8 cellular contexts compared by ENCODE assay signal in the genomic region with DNA sequence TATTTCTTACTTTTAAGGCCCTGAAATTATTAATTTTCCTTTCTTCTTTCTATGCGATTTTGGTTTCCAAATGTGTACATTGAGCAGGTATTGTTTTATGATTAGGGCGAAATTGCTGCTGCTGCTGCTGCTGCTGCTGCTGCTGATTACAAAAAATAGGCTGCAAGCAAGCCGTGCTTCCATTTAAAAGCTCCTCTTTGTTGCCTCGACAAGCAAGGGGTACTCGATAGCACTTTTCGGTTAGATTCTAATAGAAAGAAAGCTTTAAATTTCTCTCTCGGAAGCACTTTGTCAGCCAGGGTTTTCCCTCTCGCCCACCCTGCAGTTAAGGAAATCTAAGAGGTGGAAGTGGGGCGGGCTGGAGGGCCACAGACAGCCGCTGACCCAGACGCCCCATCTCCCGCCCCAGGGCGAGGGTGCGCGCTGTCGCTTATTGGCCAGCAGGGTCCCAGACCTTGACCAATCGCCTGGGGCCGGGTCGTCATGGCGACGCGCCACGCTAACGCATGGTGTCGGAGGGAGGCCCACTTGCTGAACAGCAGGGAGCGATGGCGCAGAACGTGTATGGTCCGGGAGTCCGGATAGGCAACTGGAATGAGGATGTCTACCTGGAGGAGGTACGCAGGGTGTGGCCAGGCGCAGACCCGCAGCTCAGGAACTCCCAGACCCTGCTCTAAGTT. TPM values are rescaled to one million over a fixed set of nuclear protein-coding genes. Genes with fewer than 3 reads are reported as not detected.
DNase-seq lines count a peak whose midpoint lies in the region; ATAC-seq, FAIRE-seq and TF ChIP-seq lines count a peak whose summit lies in the region.

TSS of gene CFAP161 (plus strand) at position 489 of the 680 bp plus-strand sequence. CDS start at position 549, 60 bp downstream.

- no peak within 1 kb of the TSS for H3K27ac Mint-ChIP-seq in MCF 10A (ENCODE audit: low read depth, unreplicated experiment)
- no peak within 1 kb of the TSS for H3K27ac Mint-ChIP-seq in chondrocyte (ENCODE audit: unreplicated experiment)

- TF ChIP-seq CTCF in breast epithelium (IDR thresholded peaks at IDR 0.05): no peak
- no peak for TF ChIP-seq CTCF in MCF 10A (IDR thresholded peaks at IDR 0.05; ENCODE audit: unreplicated experiment)
- peak; percentile 23 for TF ChIP-seq CTCF in chondrocyte (IDR thresholded peaks at IDR 0.05)
- TF ChIP-seq CTCF in keratinocyte (optimal IDR thresholded peaks at IDR 0.05 in 1 of 3, IDR thresholded peaks at IDR 0.05 in 1 of 3, conservative IDR thresholded peaks at IDR 0.05 in 1 of 3; ENCODE audit: extremely low read depth in 1 of 3, insufficient read depth in 2 of 3, low read length in 3 of 3): no peak
- no peak for TF ChIP-seq CTCF in spleen (IDR thresholded peaks at IDR 0.05 in 8 of 11, conservative IDR thresholded peaks at IDR 0.05 in 3 of 11)

- peak within 1 kb of the TSS; percentile 60 for H3K4me2 ChIP-seq in keratinocyte (ENCODE audit: control insufficient read depth, extremely low read depth, insufficient read depth, low read depth, low read length)

- H3K27me3 Mint-ChIP-seq in MCF 10A (ENCODE audit: insufficient read depth, unreplicated experiment) (no peaks in the 10 kb centered on the region), chondrocyte (ENCODE audit: low read depth) (peaks cover 29% of the 10 kb centered on the region)

- peak; percentile 37 to 57 for DNase-seq in breast epithelium (ENCODE audit: low spot score in 2 of 2)
- DNase-seq in MCF 10A (ENCODE audit: unreplicated experiment): no peak
- DNase-seq in RPMI8226: peak; percentile 35
- DNase-seq in chondrocyte (ENCODE audit: low spot score): peak; percentile 91
- no peak for DNase-seq in keratinocyte (ENCODE audit: low read depth, low spot score)
- no peak for DNase-seq in spleen
- DNase-seq in RKO (ENCODE audit: low spot score): no peak

- FAIRE-seq in keratinocyte (lab: Jason Lieb, UNC): no peak

- H3K4me3 ChIP-seq in breast epithelium (peak within 1 kb of the TSS; percentile 36 to 54 (median 43)), keratinocyte (ENCODE audit: control insufficient read depth in 2 of 3, extremely low read depth in 1 of 3, insufficient read depth in 2 of 3, low read depth in 1 of 3, low read length in 3 of 3) (peak within 1 kb of the TSS in 2 of 3 experiments; percentile 18 to 34), spleen (peak within 1 kb of the TSS in 6 of 8 donors; percentile 0 to 58 (median 19))

- H3K4me1 Mint-ChIP-seq in MCF 10A (ENCODE audit: insufficient read depth, unreplicated experiment) (no peaks in the 10 kb centered on the region), chondrocyte (ENCODE audit: low read depth) (peaks cover 12% of the 10 kb centered on the region)

- no peak for ATAC-seq in GM21786 (IDR thresholded peaks at IDR 0.05; ENCODE audit: unreplicated experiment)

- no peaks in the 10 kb centered on the region for H3K27me3 ChIP-seq in breast epithelium
- H3K27me3 ChIP-seq in keratinocyte (ENCODE audit: control insufficient read depth, extremely low read depth, insufficient read depth, low read length): peaks cover 12% of the 10 kb centered on the region
- H3K27me3 ChIP-seq in spleen (replicated peaks in 1 of 7): peaks cover 0 to 47% (median 9%) of the 10 kb centered on the region in 7 donors

- H3K4me1 ChIP-seq in breast epithelium (no peaks in the 10 kb centered on the region), keratinocyte (ENCODE audit: control insufficient read depth, extremely low read depth, insufficient read depth, low read length) (no peaks in the 10 kb centered on the region), spleen (peaks cover 0 to 12% (median 7%) of the 10 kb centered on the region in 6 donors)

- H3K9me3 ChIP-seq in breast epithelium: no peaks in the 10 kb centered on the region
- H3K9me3 ChIP-seq in keratinocyte (ENCODE audit: control insufficient read depth, low read depth, low read length): no peaks in the 10 kb centered on the region
- peaks cover 0 to 6% (median 0%) of the 10 kb centered on the region in 8 donors for H3K9me3 ChIP-seq in spleen

- POLR2A ChIA-PET in MCF 10A (lab: Yijun Ruan, JAX): no interaction called here

- no TSS peak for BruUV-seq in MCF 10A (replicated peaks; lab: Mats Ljungman, UMichigan)

- no peak within 1 kb of the TSS for H3K9ac ChIP-seq in keratinocyte (ENCODE audit: control insufficient read depth, extremely low read depth, insufficient read depth, low read length)

- peaks cover 1% of the 10 kb centered on the region for H3K36me3 Mint-ChIP-seq in MCF 10A (ENCODE audit: insufficient read depth, unreplicated experiment)
- H3K36me3 Mint-ChIP-seq in chondrocyte (ENCODE audit: low read depth): peaks cover 5% of the 10 kb centered on the region

- TF ChIP-seq POLR2A in breast epithelium (IDR thresholded peaks at IDR 0.05): no peak
- no peak for TF ChIP-seq POLR2A in spleen (IDR thresholded peaks at IDR 0.05)

- CTCF ChIA-PET in MCF 10A (lab: Yijun Ruan, JAX): interaction anchor here (0.7 to 1.0 kb wide), 2 partner anchors 46 to 132 kb away, joined by 3 read pairs; no protein-coding TSS in a partner anchor

- H3K79me2 ChIP-seq in keratinocyte (ENCODE audit: control insufficient read depth, insufficient read depth, low read length): no peaks in the 10 kb centered on the region

- peak within 1 kb of the TSS; percentile 30 for H2AFZ ChIP-seq in keratinocyte (ENCODE audit: control insufficient read depth, low read length)

- H3K9me1 ChIP-seq in keratinocyte (ENCODE audit: control insufficient read depth, extremely low read depth, insufficient read depth, low read length): no peaks in the 10 kb centered on the region

- no peak within 1 kb of the TSS for H3K27ac ChIP-seq in breast epithelium
- H3K27ac ChIP-seq in keratinocyte (ENCODE audit: control insufficient read depth, insufficient read depth, low read length): no peak within 1 kb of the TSS
- no peak within 1 kb of the TSS for H3K27ac ChIP-seq in spleen

- H3K36me3 ChIP-seq in breast epithelium (no peaks in the 10 kb centered on the region), keratinocyte (ENCODE audit: control insufficient read depth in 2 of 2, extremely low read depth in 1 of 2, insufficient read depth in 2 of 2, low read length in 2 of 2) (no peaks in the 10 kb centered on the region), spleen (no peaks in the 10 kb centered on the region)

- H3K4me3 Mint-ChIP-seq in MCF 10A (ENCODE audit: unreplicated experiment): no peak within 1 kb of the TSS
- H3K4me3 Mint-ChIP-seq in chondrocyte (ENCODE audit: unreplicated experiment): peak within 1 kb of the TSS; percentile 74

- intact Hi-C loops in breast epithelium (cut with DNase I; ENCODE audit: low total_unique reads) (no loop called here), MCF 10A (cut with micrococcal nuclease) (no loop called here), spleen (cut with DNase I; ENCODE audit: low total_unique reads) (no loop called here)

- no peaks in the 10 kb centered on the region for H4K20me1 ChIP-seq in keratinocyte (ENCODE audit: control insufficient read depth, extremely low read depth, insufficient read depth, low read length)

- dilution Hi-C loops in keratinocyte (cut with MboI; ENCODE audit: extremely low pct_ligation_motif_present, low sequenced_read_pairs): no loop called here

- WGBS in spleen, 5 donors: 5 to 9% (median 6%) methylated on average over 31 to 33 of the region's 33 CpGs

- no peaks in the 10 kb centered on the region for H3K9me3 Mint-ChIP-seq in MCF 10A (ENCODE audit: unreplicated experiment)
- H3K9me3 Mint-ChIP-seq in chondrocyte (ENCODE audit: low read depth): peaks cover 4% of the 10 kb centered on the region

RNA-seq across cellular contexts. Expression of gene CFAP161, which starts in this region (rescaled TPM):
- total RNA-seq in breast epithelium: 1 to 10 TPM in 1 of 3 donors, under 1 TPM in 1, not detected in 1; 0.66 to 1.0 TPM
- not detected in 2 replicates for total RNA-seq in MCF 10A (2022)
- not detected in 3 replicates for total RNA-seq in chondrocyte
- not detected in 3 replicates for polyA plus RNA-seq in keratinocyte
- not detected for polyA plus RNA-seq in keratinocyte (2011; ENCODE audit: low read depth)
- not detected in 2 replicates for polyA plus RNA-seq in keratinocyte (2011; cell fraction: cytosol; rRNA removed)
- polyA plus RNA-seq in keratinocyte (2011; cell fraction: nucleus; rRNA removed): not detected in 2 replicates
- polyA plus RNA-seq in keratinocyte (2012; ENCODE audit: low replicate concordance): not detected in 2 replicates
- not detected in 3 replicates for polyA minus RNA-seq in keratinocyte
- not detected for polyA minus RNA-seq in keratinocyte (2011; cell fraction: cytosol; rRNA and poly(A)+ RNA removed)
- polyA minus RNA-seq in keratinocyte (2011; cell fraction: nucleus; rRNA and poly(A)+ RNA removed): not detected in 2 replicates
- 1 to 10 TPM in 2 of 7 donors, under 1 TPM in 2, not detected in 3; 0.20 to 2.0 (median 1.1) TPM for total RNA-seq in spleen
- polyA plus RNA-seq in spleen: under 1 TPM; 0.06 to 0.48 (median 0.11) TPM

Comparison
In these comparisons a context has a peak if more than half of its experiments do, and no peak if none do; other contexts are left out.
1. DNase-seq: peak in breast epithelium (2 of 2) and RPMI8226 (single experiment); none in MCF 10A (single experiment), keratinocyte (single experiment), spleen (single experiment) and RKO (single experiment).
2. Peak in DNase-seq in chondrocyte; RNA of the gene not detected or under 1 TPM.
3. Peak in every context shown above with its lines, with median percentiles within 50 percentile points of each other: H3K4me3 ChIP-seq.